24 cellular contexts compared by ENCODE assay signal in the genomic region with DNA sequence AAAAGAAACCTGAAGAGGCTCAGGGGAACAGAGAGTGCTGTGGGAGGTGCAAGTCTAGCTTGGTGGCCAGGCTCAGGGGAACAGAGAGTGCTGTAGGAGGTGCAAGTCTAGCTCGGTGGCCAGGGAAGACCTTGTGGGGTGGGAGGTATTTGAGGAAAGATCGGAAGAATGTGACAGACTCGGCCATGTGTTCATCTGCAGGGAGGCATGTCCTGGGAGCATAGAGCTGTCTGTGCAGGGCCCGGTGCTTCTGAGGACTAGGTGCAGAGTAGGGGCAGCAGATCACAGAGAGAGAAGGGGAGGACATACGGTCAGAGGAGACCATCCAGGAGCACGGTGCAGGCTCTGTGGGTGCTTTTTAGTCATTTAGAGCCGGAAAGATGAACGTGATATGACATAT. TPM values are rescaled to one million over a fixed set of nuclear protein-coding genes. Genes with fewer than 3 reads are reported as not detected.
"Had no signal": no experiment of that assay in that cellular context is flagged by ENCODE, and none has a peak within 500 bp of the region (broad histone marks: within the 10 kb centered on the region; RNA-seq: fewer than 3 reads in every experiment).

No MANE protein-coding gene starts in this region.

- H3K4me1 ChIP-seq: foreskin keratinocyte, left lung, pancreas, stomach, suprapubic skin had no signal

- DNase-seq: activated CD4-positive, alpha-beta T cell treated with anti-CD3 and anti-CD28 coated beads for 1 hour; activated CD4-positive, alpha-beta T cell treated with anti-CD3 and anti-CD28 coated beads, Interleukin-2, amount 50 U/mL, for 1 hour; activated CD8-positive, alpha-beta T cell treated with anti-CD3 and anti-CD28 coated beads, Interleukin-2, amount 10 ng/mL, durations not matched to agents 7 days and 5 days; activated naive CD8-positive, alpha-beta T cell treated with anti-CD3 and anti-CD28 coated beads for 36 hours; amniotic stem cell; effector CD8-positive, alpha-beta T cell; foreskin keratinocyte; immature natural killer cell; left lung; pancreas; right cardiac atrium; stimulated activated CD4-positive, alpha-beta T cell treated with anti-CD3 and anti-CD28 coated beads, Interleukin-1b, Interleukin-23, amount 100 ng/mL, for 48 hours; stomach; T-helper 2 cell had no signal

- ATAC-seq: activated CD8-positive, alpha-beta T cell treated with anti-CD3 and anti-CD28 coated beads, Interleukin-2, amount 10 ng/mL, durations not matched to agents 7 days and 5 days; foreskin keratinocyte; left lung; natural killer cell treated with Interleukin-12 subunit alpha and Interleukin-12 subunit beta and Interleukin-15 and Interleukin-18, amount 100 ng/mL, for 72 hours; pancreas; right cardiac atrium had no signal

- H3K27me3 ChIP-seq: pancreas had no signal

- H3K9me3 ChIP-seq: pancreas had no signal

- H3K4me3 ChIP-seq: left lung, lung, pancreas, skin epidermis, stomach, suprapubic skin, tibial nerve had no signal

- H3K27ac ChIP-seq: foreskin keratinocyte, left lung, pancreas, skin epidermis, stomach, suprapubic skin, tibial nerve, VCaP had no signal

- H3K36me3 ChIP-seq: left lung, pancreas, stomach, suprapubic skin, tibial nerve had no signal

RNA-seq across cellular contexts. Expression of a gene that starts 10.8 kb away (rescaled TPM):
- total RNA-seq: activated naive CD8-positive, alpha-beta T cell treated with anti-CD3 and anti-CD28 coated beads for 36 hours; glomerular endothelial cell had no signal

RNA-seq across cellular contexts. Expression of a gene that starts 42.6 kb away (rescaled TPM):
- total RNA-seq: activated CD8-positive, alpha-beta T cell treated with anti-CD3 and anti-CD28 coated beads, Interleukin-2, amount 10 ng/mL, durations not matched to agents 7 days and 5 days; activated naive CD8-positive, alpha-beta T cell treated with anti-CD3 and anti-CD28 coated beads for 36 hours; foreskin keratinocyte; glomerular endothelial cell; kidney epithelial cell; left lung; lung; natural killer cell treated with Interleukin-12 subunit alpha and Interleukin-12 subunit beta and Interleukin-15 and Interleukin-18, amount 100 ng/mL, for 72 hours; pancreas; pulmonary artery endothelial cell; right cardiac atrium; stomach; tibial nerve had no signal
- polyA plus RNA-seq: esophagus, foreskin keratinocyte, immature natural killer cell, lung, pancreas, right cardiac atrium, stomach had no signal
